Comparison of ENCODE assay signal across 23 cellular contexts in the genomic region with DNA sequence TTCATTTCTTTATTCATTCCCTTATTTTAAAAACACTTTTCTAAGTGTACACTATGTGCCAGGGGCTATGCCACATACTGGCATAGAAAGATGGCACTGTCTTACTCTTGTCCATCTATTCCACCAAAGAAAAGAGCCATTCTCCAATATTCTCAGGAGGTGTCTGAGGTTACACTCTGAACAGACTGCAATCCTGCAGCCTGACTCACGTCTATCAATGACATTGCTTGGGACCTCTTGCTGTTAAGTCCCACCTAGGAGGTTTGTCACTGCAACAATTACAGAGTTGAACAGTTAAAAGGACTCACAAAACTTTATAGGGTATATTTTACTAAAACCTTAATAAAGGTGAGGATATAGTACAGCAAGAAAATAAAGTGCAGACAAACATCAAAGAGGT.
"Had no signal": no experiment of that assay in that cellular context is flagged by ENCODE, and none has a peak within 500 bp of the region (broad histone marks: within the 10 kb centered on the region; RNA-seq: fewer than 3 reads in every experiment).

No MANE protein-coding gene starts in this region.

- H3K4me2 ChIP-seq: smooth muscle cell had no signal

- H3K36me3 ChIP-seq: left ventricle myocardium inferior, ovary, right atrium auricular region, right lobe of liver, tibial nerve, uterus had no signal

- H3K4me1 ChIP-seq: left ventricle myocardium inferior, right atrium auricular region, right lobe of liver, tibial nerve, uterus had no signal

- H3K9me3 Mint-ChIP-seq: naive thymus-derived CD4-positive, alpha-beta T cell; stimulated activated memory B cell treated with anti-CD40 and anti-IgM and Interleukin-4, amounts not matched to agents 10 μg/mL and 1 μg/mL and 100 μg/mL, for 72 hours; stimulated activated naive CD8-positive, alpha-beta T cell treated with anti-CD3 and anti-CD28 coated beads, Interleukin-15, amount 100 ng/mL, for 72 hours; type B pancreatic cell had no signal

- H3K27ac Mint-ChIP-seq: naive thymus-derived CD4-positive, alpha-beta T cell; natural killer cell treated with Interleukin-12 subunit alpha and Interleukin-12 subunit beta and Interleukin-15 and Interleukin-18, amount 100 ng/mL, for 72 hours; progenitor cell of endocrine pancreas; stimulated activated memory B cell treated with anti-CD40 and anti-IgM and Interleukin-4, amounts not matched to agents 10 μg/mL and 1 μg/mL and 100 μg/mL, for 72 hours; stimulated activated naive CD8-positive, alpha-beta T cell treated with anti-CD3 and anti-CD28 coated beads, Interleukin-15, amount 100 ng/mL, for 72 hours; type B pancreatic cell had no signal

- H3K36me3 Mint-ChIP-seq: naive thymus-derived CD4-positive, alpha-beta T cell; natural killer cell treated with Interleukin-12 subunit alpha and Interleukin-12 subunit beta and Interleukin-15 and Interleukin-18, amount 100 ng/mL, for 72 hours; stimulated activated memory B cell treated with anti-CD40 and anti-IgM and Interleukin-4, amounts not matched to agents 10 μg/mL and 1 μg/mL and 100 μg/mL, for 72 hours; type B pancreatic cell had no signal

- H3K27me3 ChIP-seq: ovary, right atrium auricular region, right lobe of liver, tibial nerve, uterus had no signal

- ATAC-seq: mucosa of descending colon; naive thymus-derived CD4-positive, alpha-beta T cell; natural killer cell treated with Interleukin-12 subunit alpha and Interleukin-12 subunit beta and Interleukin-15 and Interleukin-18, amount 100 ng/mL, for 72 hours; right lobe of liver; stimulated activated memory B cell treated with anti-CD40 and anti-IgM and Interleukin-4, amounts not matched to agents 10 μg/mL and 1 μg/mL and 100 μg/mL, for 72 hours; stimulated activated naive CD8-positive, alpha-beta T cell treated with anti-CD3 and anti-CD28 coated beads, Interleukin-15, amount 100 ng/mL, for 72 hours had no signal

- H3K4me3 ChIP-seq: left ventricle myocardium inferior, lung, mucosa of descending colon, ovary, right atrium auricular region, right lobe of liver, smooth muscle cell, tibial nerve, uterus had no signal

- DNase-seq: kidney; left ventricle myocardium inferior; midbrain; mucosa of descending colon; naive thymus-derived CD4-positive, alpha-beta T cell; ovary; right lobe of liver; stimulated activated CD4-positive, alpha-beta T cell treated with anti-CD3 and anti-CD28 coated beads, Interleukin-1b, Interleukin-23, amount 100 ng/mL, for 48 hours; stimulated activated CD4-positive, alpha-beta T cell treated with anti-CD3 and anti-CD28 coated beads, Interleukin-2, amount 100 ng/mL, for 48 hours; stimulated activated CD4-positive, alpha-beta T cell treated with anti-CD3 and anti-CD28 coated beads, Interleukin-4, amount 100 ng/mL, for 4 hours; stimulated activated CD8-positive, alpha-beta memory T cell treated with anti-CD3 and anti-CD28 coated beads, Interleukin-4, amount 100 ng/mL, for 48 hours; stimulated activated naive CD4-positive, alpha-beta T cell treated with Interleukin-2 at 50 U/mL for 16 hours; stimulated activated naive CD8-positive, alpha-beta T cell treated with anti-CD3 and anti-CD28 coated beads, Interleukin-15, amount 100 ng/mL, for 72 hours; substantia nigra; uterus had no signal

- H3K9me3 ChIP-seq: left ventricle myocardium inferior, ovary, right atrium auricular region, right lobe of liver, tibial nerve, uterus had no signal

- H3K27ac ChIP-seq: left ventricle myocardium inferior, ovary, right atrium auricular region, right lobe of liver, tibial nerve, uterus had no signal
